ENCODE assay signal across 17 cellular contexts in genomic region chr5:32859211-32859641, GRCh38.
A peak's percentile ranks its signal among the peaks of the same experiment; 100 is the strongest.
DNase-seq lines count a peak whose midpoint lies in the region; TF ChIP-seq lines count a peak whose summit lies in the region.
"Had no signal": no experiment of that assay in that cellular context is flagged by ENCODE, and none has a peak within 500 bp of the region (broad histone marks: within the 10 kb centered on the region; RNA-seq: fewer than 3 reads in every experiment).

No MANE protein-coding gene starts in this region.

- peaks cover 23% of the 10 kb centered on the region for H3K9me3 ChIP-seq in endodermal cell (ENCODE audit: control insufficient read depth, low read length)

- peaks cover 20% of the 10 kb centered on the region for H3K9me3 Mint-ChIP-seq in endodermal cell
- H3K9me3 Mint-ChIP-seq in activated CD4-positive, alpha-beta T cell treated with anti-CD3 and anti-CD28 coated beads, Interleukin-2, amount 10 ng/mL, durations not matched to agents 7 days and 5 days = peaks cover 10% of the 10 kb centered on the region

- H3K27ac ChIP-seq in endodermal cell (ENCODE audit: low read depth, low read length) = no peak overlapping the region
- H3K27ac ChIP-seq: KMS-11, PC-9 had no signal

- no peaks in the 10 kb centered on the region for H3K4me1 Mint-ChIP-seq in endodermal cell
- H3K4me1 Mint-ChIP-seq in activated CD4-positive, alpha-beta T cell treated with anti-CD3 and anti-CD28 coated beads, Interleukin-2, amount 10 ng/mL, durations not matched to agents 7 days and 5 days = no peaks in the 10 kb centered on the region
- H3K4me1 Mint-ChIP-seq: CD4-positive, CD25-positive, alpha-beta regulatory T cell had no signal

- no peak for TF ChIP-seq CTCF in endodermal cell (conservative IDR thresholded peaks at IDR 0.05)
- TF ChIP-seq CTCF in foreskin fibroblast (IDR thresholded peaks at IDR 0.05; ENCODE audit: low read depth, low read length) = no peak
- no peak for TF ChIP-seq CTCF in GM20000 (IDR thresholded peaks at IDR 0.05; ENCODE audit: extremely low read depth, missing control alignments)

- H3K27me3 ChIP-seq in endodermal cell (ENCODE audit: control insufficient read depth, insufficient read depth, low read length, poor library complexity, severe bottlenecking) = no peaks in the 10 kb centered on the region

- POLR2A ChIA-PET in activated CD4-positive, alpha-beta T cell treated with anti-CD3 and anti-CD28 coated beads, Interleukin-2, amount 10 ng/mL, durations not matched to agents 7 days and 5 days (lab: Charles Lee) = no interaction called here

- H3K4me1 ChIP-seq in endodermal cell (ENCODE audit: control insufficient read depth, insufficient read depth, low read length) = no peaks in the 10 kb centered on the region

- H3K36me3 Mint-ChIP-seq in endodermal cell (ENCODE audit: low read depth) = no peaks in the 10 kb centered on the region
- no peaks in the 10 kb centered on the region for H3K36me3 Mint-ChIP-seq in activated CD4-positive, alpha-beta T cell treated with anti-CD3 and anti-CD28 coated beads, Interleukin-2, amount 10 ng/mL, durations not matched to agents 7 days and 5 days (ENCODE audit: low read depth)
- H3K36me3 Mint-ChIP-seq: CD4-positive, CD25-positive, alpha-beta regulatory T cell had no signal

- CTCF ChIA-PET in activated CD4-positive, alpha-beta T cell treated with anti-CD3 and anti-CD28 coated beads, Interleukin-2, amount 10 ng/mL, durations not matched to agents 7 days and 5 days (lab: Charles Lee) = no interaction called here

- H3K36me3 ChIP-seq in endodermal cell (ENCODE audit: control insufficient read depth, insufficient read depth, low read length) = no peaks in the 10 kb centered on the region

- no peak overlapping the region for H3K27ac Mint-ChIP-seq in endodermal cell
- no peak overlapping the region for H3K27ac Mint-ChIP-seq in activated CD4-positive, alpha-beta T cell treated with anti-CD3 and anti-CD28 coated beads, Interleukin-2, amount 10 ng/mL, durations not matched to agents 7 days and 5 days
- H3K27ac Mint-ChIP-seq: CD4-positive, CD25-positive, alpha-beta regulatory T cell had no signal

- H3K4me3 ChIP-seq in endodermal cell (ENCODE audit: low read length) (peak overlapping the region; percentile 45), foreskin fibroblast (ENCODE audit: low read depth in 1 of 2, low read length in 2 of 2) (no peak overlapping the region)
- H3K4me3 ChIP-seq: PC-9 had no signal

- H3K4me3 Mint-ChIP-seq in endodermal cell = no peak overlapping the region
- H3K4me3 Mint-ChIP-seq in activated CD4-positive, alpha-beta T cell treated with anti-CD3 and anti-CD28 coated beads, Interleukin-2, amount 10 ng/mL, durations not matched to agents 7 days and 5 days = no peak overlapping the region
- H3K4me3 Mint-ChIP-seq: CD4-positive, CD25-positive, alpha-beta regulatory T cell had no signal

- H3K9ac ChIP-seq in endodermal cell (ENCODE audit: extremely low read depth, low read length, poor library complexity, severe bottlenecking) = no peak overlapping the region
- H3K9ac ChIP-seq: KMS-11 had no signal

- H3K27me3 Mint-ChIP-seq in endodermal cell (ENCODE audit: insufficient read depth) = no peaks in the 10 kb centered on the region
- no peaks in the 10 kb centered on the region for H3K27me3 Mint-ChIP-seq in activated CD4-positive, alpha-beta T cell treated with anti-CD3 and anti-CD28 coated beads, Interleukin-2, amount 10 ng/mL, durations not matched to agents 7 days and 5 days
- H3K27me3 Mint-ChIP-seq: CD4-positive, CD25-positive, alpha-beta regulatory T cell had no signal

- DNase-seq in EL (peak; percentile 60), M059J (ENCODE audit: low read depth) (peak; percentile 75), endodermal cell (no peak), foreskin fibroblast (peak; percentile 28 to 64), GM20000 (ENCODE audit: low spot score) (no peak), COLO829 (ENCODE audit: low spot score) (no peak), SK-N-DZ (ENCODE audit: low spot score) (no peak)
- no peak for DNase-seq in activated CD4-positive, alpha-beta T cell treated with anti-CD3 and anti-CD28 coated beads, Interleukin-2, amount 10 ng/mL, durations not matched to agents 7 days and 5 days
- DNase-seq: CD4-positive, CD25-positive, alpha-beta regulatory T cell; H7; MM.1S; NCI-H1105; NCI-H187; NCI-H446 treated with DMSO at 0.1 percent for 48 hours; NCI-H748 treated with DMSO at 0.1 percent for 48 hours; PC-9 had no signal

Comparison
In these comparisons a context has a peak if more than half of its experiments do, and no peak if none do; other contexts are left out.
1. DNase-seq: peak in EL (single experiment), M059J (single experiment) and foreskin fibroblast (2 of 2); none in endodermal cell (single experiment), activated CD4-positive, alpha-beta T cell treated with anti-CD3 and anti-CD28 coated beads, Interleukin-2, amount 10 ng/mL, durations not matched to agents 7 days and 5 days (single experiment), GM20000 (single experiment), COLO829 (single experiment) and SK-N-DZ (single experiment).